10 cellular contexts compared by ENCODE assay signal in the genomic region with DNA sequence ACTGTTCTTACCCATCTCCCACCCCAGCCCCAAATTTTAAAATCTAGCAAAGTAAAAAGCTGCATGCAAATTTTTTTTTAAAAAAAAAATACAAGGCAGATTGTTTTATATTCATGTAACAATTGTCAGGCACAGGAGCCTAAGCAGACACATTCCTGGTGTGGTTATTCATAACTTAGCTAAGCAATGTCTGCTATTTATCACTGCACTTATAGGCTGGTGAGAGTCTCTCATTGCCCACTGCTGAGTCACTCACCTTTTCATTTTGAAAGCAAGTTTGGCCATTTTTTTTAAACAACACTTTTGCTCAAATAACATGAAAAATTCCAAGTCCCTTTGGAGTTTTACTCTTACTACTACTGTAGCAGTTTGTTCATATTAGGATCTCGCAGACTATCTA.
DNase-seq lines count a peak whose midpoint lies in the region; ATAC-seq and TF ChIP-seq lines count a peak whose summit lies in the region.
"Had no signal": no experiment of that assay in that cellular context is flagged by ENCODE, and none has a peak within 500 bp of the region (broad histone marks: within the 10 kb centered on the region; RNA-seq: fewer than 3 reads in every experiment).

No MANE protein-coding gene starts in this region.

- POLR2A ChIA-PET in naive thymus-derived CD8-positive, alpha-beta T cell (lab: Charles Lee), result no interaction called here

- H3K4me1 ChIP-seq in right atrium auricular region, result peaks cover 0 to 39% of the 10 kb centered on the region in 2 donors
- H3K4me1 ChIP-seq in skeletal muscle satellite cell (ENCODE audit: control insufficient read depth, insufficient read depth, low read length), result peaks cover 66% of the 10 kb centered on the region

- peaks cover 4% of the 10 kb centered on the region for H3K36me3 ChIP-seq in right atrium auricular region
- H3K36me3 ChIP-seq in skeletal muscle satellite cell (ENCODE audit: insufficient read depth, low read length), result no peaks in the 10 kb centered on the region

- H3K27ac ChIP-seq in right atrium auricular region, result peak overlapping the region; percentile 67 to 73

- peak overlapping the region; percentile 75 for H3K4me2 ChIP-seq in skeletal muscle satellite cell (ENCODE audit: low read length)

- H3K27ac Mint-ChIP-seq in naive thymus-derived CD8-positive, alpha-beta T cell, result no peak overlapping the region

- no peak for TF ChIP-seq CTCF in right atrium auricular region (IDR thresholded peaks at IDR 0.05)

- DNase-seq in H4 (ENCODE audit: low spot score) (peak; percentile 87), amniotic epithelial cell (ENCODE audit: low read depth) (peak; percentile 98), right atrium auricular region (ENCODE audit: low spot score) (no peak), Ammon's horn (ENCODE audit: low spot score) (no peak), HuH-7.5 (ENCODE audit: low spot score) (no peak)
- DNase-seq in naive thymus-derived CD8-positive, alpha-beta T cell, result no peak
- DNase-seq: activated T-cell treated with anti-CD3 and anti-CD28 coated beads, Interleukin-2, amount 50 U/mL, for 4 hours had no signal

- peaks cover 0 to under 1% (median 0%) of the 10 kb centered on the region in 9 donors for H3K9me3 Mint-ChIP-seq in naive thymus-derived CD8-positive, alpha-beta T cell

- no peak overlapping the region for H3K4me3 Mint-ChIP-seq in naive thymus-derived CD8-positive, alpha-beta T cell
- H3K4me3 Mint-ChIP-seq: activated T-cell treated with anti-CD3 and anti-CD28 coated beads, Interleukin-2, amount 50 U/mL, for 4 hours had no signal

- no peak for ATAC-seq in naive thymus-derived CD8-positive, alpha-beta T cell
- ATAC-seq in HG03571 (IDR thresholded peaks at IDR 0.05; ENCODE audit: unreplicated experiment), result no peak
- ATAC-seq: activated T-cell treated with anti-CD3 and anti-CD28 coated beads, Interleukin-2, amount 50 U/mL, for 4 hours; GM12878 had no signal

- H3K27me3 ChIP-seq in right atrium auricular region (no peaks in the 10 kb centered on the region), skeletal muscle satellite cell (ENCODE audit: control insufficient read depth, insufficient read depth, low read length) (no peaks in the 10 kb centered on the region)

- H3K4me1 Mint-ChIP-seq in naive thymus-derived CD8-positive, alpha-beta T cell, result no peaks in the 10 kb centered on the region

- peak overlapping the region; percentile 89 for H3K9ac ChIP-seq in skeletal muscle satellite cell (ENCODE audit: low read depth, low read length)

- peaks cover 0 to under 1% (median under 1%) of the 10 kb centered on the region in 3 donors for H3K36me3 Mint-ChIP-seq in naive thymus-derived CD8-positive, alpha-beta T cell

- H3K27me3 Mint-ChIP-seq in naive thymus-derived CD8-positive, alpha-beta T cell, result peaks cover 0 to 4% (median 0%) of the 10 kb centered on the region in 5 donors

- H3K9me3 ChIP-seq in right atrium auricular region, result no peaks in the 10 kb centered on the region
- H3K9me3 ChIP-seq in skeletal muscle satellite cell (replicated peaks; ENCODE audit: low read length), result no peaks in the 10 kb centered on the region

- H3K4me3 ChIP-seq in right atrium auricular region (no peak overlapping the region), skeletal muscle satellite cell (ENCODE audit: low read length) (peak overlapping the region; percentile 29)
- H3K4me3 ChIP-seq: GM12878 had no signal

Comparison
In these comparisons a context has a peak if more than half of its experiments do, and no peak if none do; other contexts are left out.
1. DNase-seq: peak in H4 (single experiment) and amniotic epithelial cell (single experiment); none in right atrium auricular region (single experiment), Ammon's horn (single experiment), naive thymus-derived CD8-positive, alpha-beta T cell (0 of 10) and HuH-7.5 (single experiment).